Comparison of ENCODE assay signal across 5 cellular contexts in the genomic region with DNA sequence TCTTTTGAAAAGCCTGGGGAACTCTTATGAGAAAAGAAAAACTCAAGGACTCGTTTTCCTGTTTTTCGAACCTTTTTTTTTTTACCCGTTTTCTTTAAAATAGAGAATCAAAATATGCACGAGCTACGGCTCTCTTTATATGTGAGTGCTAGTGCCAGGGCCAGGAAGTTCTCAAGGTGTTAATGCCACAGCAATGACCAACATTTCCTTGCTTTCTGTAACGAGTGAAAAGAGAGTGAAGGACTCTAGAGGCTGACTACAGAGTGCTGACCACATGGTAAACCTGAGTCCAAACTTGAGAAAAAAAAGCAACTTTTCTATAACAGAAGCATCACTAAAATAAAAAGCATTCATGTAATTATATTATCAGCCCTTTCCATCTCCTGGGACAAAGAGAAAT.
"Had no signal": no experiment of that assay in that cellular context is flagged by ENCODE, and none has a peak within 500 bp of the region (broad histone marks: within the 10 kb centered on the region; RNA-seq: fewer than 3 reads in every experiment).

No MANE protein-coding gene starts in this region.

- DNase-seq: IMR-90, KBM-7 had no signal

- ATAC-seq: HepG2, K562 had no signal

- H3K4me3 Mint-ChIP-seq: IgD-negative memory B cell had no signal

- H3K4me1 Mint-ChIP-seq: IgD-negative memory B cell had no signal

- H3K36me3 Mint-ChIP-seq: IgD-negative memory B cell had no signal

- H3K4me3 ChIP-seq: K562 had no signal

- H3K27ac Mint-ChIP-seq: IgD-negative memory B cell had no signal
